Comparison of ENCODE assay signal across 16 cellular contexts in genomic region chr20:58064411-58065010, GRCh38.
"Had no signal": no experiment of that assay in that cellular context is flagged by ENCODE, and none has a peak within 500 bp of the region (broad histone marks: within the 10 kb centered on the region; RNA-seq: fewer than 3 reads in every experiment).

No MANE protein-coding gene starts in this region.

- ATAC-seq: activated naive CD8-positive, alpha-beta T cell treated with anti-CD3 and anti-CD28 coated beads, Interleukin-2, amount 50 U/mL, for 24 hours; gastroesophageal sphincter had no signal

- H3K4me3 ChIP-seq: breast epithelium, gastroesophageal sphincter, prostate gland, SJSA1, stomach, thoracic aorta had no signal

- H3K4me1 ChIP-seq: breast epithelium, prostate gland, SJSA1, stomach had no signal

- DNase-seq: activated B cell treated with CpG ODN at 0.5 μM for 24 hours; activated CD4-positive, alpha-beta T cell treated with anti-CD3 and anti-CD28 coated beads for 48 hours; activated naive CD4-positive, alpha-beta T cell treated with anti-CD3 and anti-CD28 coated beads for 36 hours; activated naive CD8-positive, alpha-beta T cell treated with anti-CD3 and anti-CD28 coated beads, Interleukin-2, amount 50 U/mL, for 24 hours; aorta; cerebellar nuclear complex; dermis blood vessel endothelial cell; occipital lobe; stimulated activated CD4-positive, alpha-beta T cell treated with anti-CD3 and anti-CD28 coated beads, Interleukin-12 subunit alpha, Interleukin-12 subunit beta, amount 100 ng/mL, for 4 hours; stimulated activated CD4-positive, alpha-beta T cell treated with anti-CD3 and anti-CD28 coated beads, Interleukin-2, amount 100 ng/mL, for 24 hours; stomach had no signal

- H3K9me3 ChIP-seq: breast epithelium, prostate gland, SJSA1, thoracic aorta had no signal

- H3K27ac ChIP-seq: breast epithelium, gastroesophageal sphincter, prostate gland, SJSA1, stomach, thoracic aorta had no signal

- H3K27me3 ChIP-seq: breast epithelium, gastroesophageal sphincter, SJSA1 had no signal

- H3K36me3 ChIP-seq: breast epithelium, gastroesophageal sphincter, prostate gland, SJSA1, stomach, thoracic aorta had no signal
